6 cellular contexts compared by ENCODE assay signal in the genomic region with DNA sequence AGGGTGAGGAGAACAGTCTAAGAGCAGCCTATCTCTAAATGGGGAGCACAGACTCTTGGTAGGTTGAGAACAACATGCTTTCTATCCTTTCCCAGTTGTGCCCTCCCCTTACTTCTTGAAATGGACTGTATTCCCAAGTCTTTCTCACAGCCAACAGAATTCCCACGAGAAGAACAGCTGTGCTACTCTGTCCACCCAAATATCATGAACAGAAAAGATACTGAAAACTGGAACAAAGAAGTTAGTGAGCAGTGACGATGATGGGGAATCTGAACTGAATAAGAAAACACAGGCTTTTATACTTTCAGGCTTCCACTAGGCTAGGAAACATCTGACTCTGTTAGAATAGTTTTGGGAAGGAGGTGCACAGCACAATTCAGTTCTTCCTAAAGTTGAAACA. TPM values are rescaled to one million over a fixed set of nuclear protein-coding genes. Genes with fewer than 3 reads are reported as not detected.
DNase-seq lines count a peak whose midpoint lies in the region; ATAC-seq and TF ChIP-seq lines count a peak whose summit lies in the region.

No MANE protein-coding gene starts in this region.

- no peak overlapping the region; a peak in 1 of 7 replicates for H3K27ac Mint-ChIP-seq in H9
- H3K27ac Mint-ChIP-seq in activated naive CD4-positive, alpha-beta T cell treated with anti-CD3 and anti-CD28 coated beads, Interleukin-2, amount 50 U/mL, for 72 hours: peak overlapping the region; percentile 96
- peak overlapping the region; percentile 58 to 99 (median 95) for H3K27ac Mint-ChIP-seq in naive thymus-derived CD8-positive, alpha-beta T cell

- no peak overlapping the region for H3K23ac ChIP-seq in H9 (ENCODE audit: insufficient read length, low read depth, low read length)

- H3K9ac ChIP-seq in H9 (ENCODE audit: extremely low read depth, insufficient read length, low read length): no peak overlapping the region

- peaks cover 61 to 71% (median 71%) of the 10 kb centered on the region in 3 experiments for H3K36me3 Mint-ChIP-seq in H9 (ENCODE audit: insufficient read depth in 1 of 3, low read depth in 3 of 3)
- peaks cover 55 to 80% of the 10 kb centered on the region in 2 donors for H3K36me3 Mint-ChIP-seq in activated naive CD4-positive, alpha-beta T cell treated with anti-CD3 and anti-CD28 coated beads, Interleukin-2, amount 50 U/mL, for 72 hours
- H3K36me3 Mint-ChIP-seq in naive thymus-derived CD8-positive, alpha-beta T cell: peaks cover 0 to 56% (median 8%) of the 10 kb centered on the region in 3 donors

- no peaks in the 10 kb centered on the region for H4K20me1 ChIP-seq in H9 (ENCODE audit: control insufficient read depth, insufficient read depth, insufficient read length)

- H3K14ac ChIP-seq in H9 (ENCODE audit: insufficient read depth, low read length): no peak overlapping the region

- peak overlapping the region; percentile 32 for H3K4me2 ChIP-seq in H9 (ENCODE audit: insufficient read depth, insufficient read length, low read length)

- no peak for ATAC-seq in activated naive CD4-positive, alpha-beta T cell treated with anti-CD3 and anti-CD28 coated beads, Interleukin-2, amount 50 U/mL, for 72 hours
- no peak for ATAC-seq in naive thymus-derived CD8-positive, alpha-beta T cell
- ATAC-seq in body of pancreas: no peak
- ATAC-seq in aorta (ENCODE audit: low FRiP score): no peak

- WGBS in H9 (ENCODE audit: extremely low coverage, insufficient read length, low lambda C conversion rate): no CpG with 5 or more reads among the region's 2 CpGs
- 18 to 20% methylated on average over 2 of the region's 2 CpGs for WGBS in body of pancreas, 2 donors
- WGBS in aorta, 2 donors: 22 to 31% methylated on average over 2 of the region's 2 CpGs

- H2AFZ ChIP-seq in H9 (ENCODE audit: low read length): no peak overlapping the region

- no peak overlapping the region for H2BK12ac ChIP-seq in H9 (ENCODE audit: insufficient read length, low read depth, low read length)

- POLR2A ChIA-PET in naive thymus-derived CD8-positive, alpha-beta T cell (lab: Charles Lee): interaction anchor here (0.5 to 8.9 kb wide), 3 partner anchors 32 to 48 kb away, joined by 3 to 80 read pairs (median 3); a partner anchor contains a TSS

- no peak overlapping the region for H2BK20ac ChIP-seq in H9 (ENCODE audit: low read depth, low read length, poor library complexity, severe bottlenecking)

- H4K8ac ChIP-seq in H9 (replicated peaks; ENCODE audit: insufficient read length, low read depth, low read length): no peak overlapping the region

- no peaks in the 10 kb centered on the region for H3K9me3 Mint-ChIP-seq in H9
- H3K9me3 Mint-ChIP-seq in activated naive CD4-positive, alpha-beta T cell treated with anti-CD3 and anti-CD28 coated beads, Interleukin-2, amount 50 U/mL, for 72 hours: no peaks in the 10 kb centered on the region
- H3K9me3 Mint-ChIP-seq in naive thymus-derived CD8-positive, alpha-beta T cell: no peaks in the 10 kb centered on the region

- H3K9me3 ChIP-seq in H9 (ENCODE audit: control insufficient read depth, low read depth, low read length): no peaks in the 10 kb centered on the region
- no peaks in the 10 kb centered on the region for H3K9me3 ChIP-seq in body of pancreas
- no peaks in the 10 kb centered on the region for H3K9me3 ChIP-seq in aorta (ENCODE audit: control insufficient read depth, low read length)

- H2BK120ac ChIP-seq in H9 (ENCODE audit: low read depth, low read length, poor library complexity, severe bottlenecking): no peak overlapping the region

- intact Hi-C loops in body of pancreas (cut with DNase I): loop anchor here (10.0 kb wide), 1 partner anchor 87 kb away; a partner anchor contains a TSS
- intact Hi-C loops in aorta (cut with DNase I): loop anchor here in 1 of 2 donors (10.0 kb wide), 1 partner anchor 77 kb away; a partner anchor contains a TSS

- H3K56ac ChIP-seq in H9 (ENCODE audit: insufficient read length, low read depth, low read length): no peak overlapping the region

- no peak for TF ChIP-seq CTCF in H9 (conservative IDR thresholded peaks at IDR 0.05)
- no peak for TF ChIP-seq CTCF in body of pancreas (IDR thresholded peaks at IDR 0.05)

- no peak overlapping the region for H2BK5ac ChIP-seq in H9 (ENCODE audit: insufficient read length, low read length)

- no peak overlapping the region for H3K4me3 ChIP-seq in body of pancreas
- no peak overlapping the region for H3K4me3 ChIP-seq in aorta (ENCODE audit: low read length in 2 of 2)

- H3K4ac ChIP-seq in H9 (ENCODE audit: low read depth, low read length): no peak overlapping the region

- H2BK15ac ChIP-seq in H9 (ENCODE audit: low read depth, low read length): no peak overlapping the region

- no peak overlapping the region for H4K91ac ChIP-seq in H9 (ENCODE audit: insufficient read length, low read depth, low read length)

- H3K4me1 ChIP-seq in H9 (ENCODE audit: insufficient read depth, low read length) (peaks cover 10% of the 10 kb centered on the region), body of pancreas (peaks cover 78% of the 10 kb centered on the region), aorta (ENCODE audit: control insufficient read depth in 1 of 2, insufficient read depth in 2 of 2, low read length in 2 of 2) (peaks cover 0 to 7% of the 10 kb centered on the region in 2 donors)

- no peak overlapping the region for H3T11ph ChIP-seq in H9 (ENCODE audit: low read length)

- H3K36me3 ChIP-seq in body of pancreas (replicated peaks in 1 of 2; ENCODE audit: insufficient read depth in 1 of 2, low read depth in 2 of 2): no peaks in the 10 kb centered on the region
- no peaks in the 10 kb centered on the region for H3K36me3 ChIP-seq in aorta (ENCODE audit: control insufficient read depth in 1 of 2, insufficient read depth in 2 of 2, low read length in 1 of 2)

- H4K5ac ChIP-seq in H9 (ENCODE audit: insufficient read length, low read depth, low read length): no peak overlapping the region

- H3K4me1 Mint-ChIP-seq in H9: peaks cover 62 to 68% of the 10 kb centered on the region in 2 experiments
- H3K4me1 Mint-ChIP-seq in naive thymus-derived CD8-positive, alpha-beta T cell: peaks cover 53 to 85% (median 74%) of the 10 kb centered on the region in 4 donors

- H3K18ac ChIP-seq in H9 (ENCODE audit: insufficient read length, low read depth, low read length): no peak overlapping the region

- H3K23me2 ChIP-seq in H9 (ENCODE audit: insufficient read length, low read depth, low read length, poor library complexity, severe bottlenecking): peaks cover 10% of the 10 kb centered on the region

- DNase-seq in H9 (no peak), RKO (ENCODE audit: low spot score) (no peak), body of pancreas (no peak), aorta (no peak)
- no peak for DNase-seq in activated naive CD4-positive, alpha-beta T cell treated with anti-CD3 and anti-CD28 coated beads, Interleukin-2, amount 50 U/mL, for 72 hours (ENCODE audit: low spot score in 2 of 2)
- no peak for DNase-seq in naive thymus-derived CD8-positive, alpha-beta T cell

- no peak overlapping the region for H2AK5ac ChIP-seq in H9 (ENCODE audit: insufficient read length, low read length)

- H3K27ac ChIP-seq in H9 (ENCODE audit: insufficient read length, low read depth, low read length): no peak overlapping the region
- peak overlapping the region in 2 of 4 donors; percentile 27 to 37 for H3K27ac ChIP-seq in body of pancreas
- H3K27ac ChIP-seq in aorta (ENCODE audit: low read depth in 1 of 2, low read length in 2 of 2): no peak overlapping the region

- peaks cover 52% of the 10 kb centered on the region; the same call in 1 of the 2 replicates for H3K79me2 ChIP-seq in H9 (ENCODE audit: insufficient read depth, low read length)

- H3K79me1 ChIP-seq in H9 (ENCODE audit: insufficient read depth, low read depth, low read length, poor library complexity, severe bottlenecking): peaks cover 11% of the 10 kb centered on the region

- TF ChIP-seq POLR2A in body of pancreas (IDR thresholded peaks at IDR 0.05): no peak

- no peaks in the 10 kb centered on the region for H3K27me3 Mint-ChIP-seq in H9 (ENCODE audit: low read depth)
- no peaks in the 10 kb centered on the region for H3K27me3 Mint-ChIP-seq in naive thymus-derived CD8-positive, alpha-beta T cell

- H3K27me3 ChIP-seq in H9 (ENCODE audit: insufficient read depth, low read length): no peaks in the 10 kb centered on the region
- H3K27me3 ChIP-seq in body of pancreas: no peaks in the 10 kb centered on the region
- H3K27me3 ChIP-seq in aorta (ENCODE audit: control insufficient read depth in 1 of 2, insufficient read depth in 2 of 2, low read length in 1 of 2): no peaks in the 10 kb centered on the region

- H3K4me3 Mint-ChIP-seq in H9: peak overlapping the region; percentile 99 to 100; a peak in 3 of 5 replicates
- peak overlapping the region; percentile 49 to 98 (median 96) for H3K4me3 Mint-ChIP-seq in naive thymus-derived CD8-positive, alpha-beta T cell

RNA-seq across cellular contexts. Expression of a gene that starts 3.4 kb away (rescaled TPM):
- total RNA-seq in H9 (2021): 1,176 and 1,204 TPM in 2 replicates
- total RNA-seq in activated naive CD4-positive, alpha-beta T cell treated with anti-CD3 and anti-CD28 coated beads, Interleukin-2, amount 50 U/mL, for 72 hours: 1,000 to 10,000 TPM; 1,074 to 1,104 TPM
- 1,000 to 10,000 TPM; 1,471 to 1,474 TPM for total RNA-seq in naive thymus-derived CD8-positive, alpha-beta T cell
- 1,000 to 10,000 TPM; 1,330 to 1,441 (median 1,344) TPM for polyA plus RNA-seq in naive thymus-derived CD8-positive, alpha-beta T cell
- total RNA-seq in body of pancreas: 100 to 1,000 TPM; 465 to 734 TPM
- total RNA-seq in aorta: 100 to 1,000 TPM; 575 to 674 TPM
- polyA plus RNA-seq in aorta: 1,000 to 10,000 TPM; 1,517 to 2,977 TPM

RNA-seq across cellular contexts. Expression of a gene that starts 30.4 kb away (rescaled TPM):
- 46.5 and 50.7 TPM in 2 replicates for total RNA-seq in H9 (2021)
- 10 to 100 TPM; 71.9 to 76.6 TPM for total RNA-seq in activated naive CD4-positive, alpha-beta T cell treated with anti-CD3 and anti-CD28 coated beads, Interleukin-2, amount 50 U/mL, for 72 hours
- total RNA-seq in naive thymus-derived CD8-positive, alpha-beta T cell: 10 to 100 TPM; 26.3 to 26.7 TPM
- polyA plus RNA-seq in naive thymus-derived CD8-positive, alpha-beta T cell: 10 to 100 TPM; 43.8 to 49.1 (median 45.8) TPM
- 10 to 100 TPM in 1 of 2 donors, 1 to 10 TPM in 1; 4.4 to 28.0 TPM for total RNA-seq in body of pancreas
- total RNA-seq in aorta: 1 to 10 TPM; 3.2 to 4.6 TPM
- 1 to 10 TPM; 1.9 to 2.4 TPM for polyA plus RNA-seq in aorta

RNA-seq across cellular contexts. Expression of a gene that starts 33.6 kb away (rescaled TPM):
- total RNA-seq in H9 (2021) (435 and 449 TPM in 2 replicates), body of pancreas (10 to 100 TPM; 27.4 to 56.0 TPM), aorta (100 to 1,000 TPM; 148 to 153 TPM)
- 100 to 1,000 TPM; 285 to 294 TPM for total RNA-seq in activated naive CD4-positive, alpha-beta T cell treated with anti-CD3 and anti-CD28 coated beads, Interleukin-2, amount 50 U/mL, for 72 hours
- 100 to 1,000 TPM; 179 to 197 TPM for total RNA-seq in naive thymus-derived CD8-positive, alpha-beta T cell
- polyA plus RNA-seq in naive thymus-derived CD8-positive, alpha-beta T cell: 100 to 1,000 TPM; 229 to 236 (median 234) TPM
- polyA plus RNA-seq in aorta: 100 to 1,000 TPM; 142 to 221 TPM

RNA-seq across cellular contexts. Expression of a gene that starts 41.4 kb away (rescaled TPM):
- total RNA-seq in H9 (2021) (3.6 and 5.5 TPM in 2 replicates), body of pancreas (10 to 100 TPM in 1 of 2 donors, not detected in 1; 10.5 TPM), aorta (1 to 10 TPM in 1 of 2 donors, under 1 TPM in 1; 0.66 to 3.3 TPM)
- total RNA-seq in activated naive CD4-positive, alpha-beta T cell treated with anti-CD3 and anti-CD28 coated beads, Interleukin-2, amount 50 U/mL, for 72 hours: 1 to 10 TPM; 2.9 to 9.3 TPM
- total RNA-seq in naive thymus-derived CD8-positive, alpha-beta T cell: 1 to 10 TPM; 1.2 to 1.3 TPM
- 1 to 10 TPM in 2 of 3 donors, under 1 TPM in 1; 0.71 to 1.3 (median 1.1) TPM for polyA plus RNA-seq in naive thymus-derived CD8-positive, alpha-beta T cell
- 1 to 10 TPM in 1 of 2 donors, not detected in 1; 1.9 TPM for polyA plus RNA-seq in aorta

Comparison
In these comparisons a context has a peak if more than half of its experiments do, and no peak if none do; other contexts are left out.
1. H3K27ac Mint-ChIP-seq: peak in activated naive CD4-positive, alpha-beta T cell treated with anti-CD3 and anti-CD28 coated beads, Interleukin-2, amount 50 U/mL, for 72 hours (2 of 2) and naive thymus-derived CD8-positive, alpha-beta T cell (10 of 10); none in H9 (0 of 3).